ENCODE assay signal across 8 cellular contexts in genomic region chr1:11272842-11273594, GRCh38. TPM values are rescaled to one million over a fixed set of nuclear protein-coding genes. Genes with fewer than 3 reads are reported as not detected.
DNase-seq lines count a peak whose midpoint lies in the region; ATAC-seq and TF ChIP-seq lines count a peak whose summit lies in the region.

TSS of gene UBIAD1 (plus strand) at chr1:11273198. CDS start at chr1:11273532, 334 bp downstream.

- H3K4me3 Mint-ChIP-seq in chondrocyte (ENCODE audit: unreplicated experiment) = peak within 1 kb of the TSS; percentile 89

- peak within 1 kb of the TSS; percentile 90 for H3K27ac Mint-ChIP-seq in chondrocyte (ENCODE audit: unreplicated experiment)

- no peaks in the 10 kb centered on the region for H3K9me3 Mint-ChIP-seq in chondrocyte (ENCODE audit: low read depth)

- TF ChIP-seq CTCF in chondrocyte (IDR thresholded peaks at IDR 0.05) = peak; percentile 38

- DNase-seq in AML-193 (lab: John Stamatoyannopoulos, UW) = peak; percentile 69 to 80
- DNase-seq in NCI-H446 treated with DMSO at 0.1 percent for 48 hours (lab: John Stamatoyannopoulos, UW) = peak; percentile 79
- peak; percentile 76 to 81 for DNase-seq in activated CD4-positive, alpha-beta T cell treated with anti-CD3 and anti-CD28 coated beads for 24 hours (ENCODE audit: low read depth in 2 of 2)
- DNase-seq in chondrocyte (ENCODE audit: low spot score) = no peak
- peak; percentile 89 for DNase-seq in kidney tubule cell (ENCODE audit: low spot score)
- peak; percentile 77 to 84 for DNase-seq in stimulated activated CD4-positive, alpha-beta T cell treated with anti-CD3 and anti-CD28 coated beads, Interleukin-1b, Interleukin-23, amount 100 ng/mL, for 1 hour (ENCODE audit: low read depth in 2 of 2)

- H3K36me3 Mint-ChIP-seq in chondrocyte (ENCODE audit: low read depth) = peaks cover 3% of the 10 kb centered on the region

- peaks cover 26% of the 10 kb centered on the region for H3K4me1 Mint-ChIP-seq in chondrocyte (ENCODE audit: low read depth)

- ATAC-seq in GM19025 (IDR thresholded peaks at IDR 0.05; ENCODE audit: low read depth, unreplicated experiment) (peak; percentile 82), HG03196 (IDR thresholded peaks at IDR 0.05; ENCODE audit: unreplicated experiment) (peak; percentile 80)

- H3K27me3 Mint-ChIP-seq in chondrocyte (ENCODE audit: low read depth) = no peaks in the 10 kb centered on the region

RNA-seq across cellular contexts. Expression of gene UBIAD1, which starts in this region (rescaled TPM):
- 9.4 to 11.9 TPM (median 10.5 TPM) in 3 replicates for total RNA-seq in chondrocyte
